ENCODE assay signal across 4 cellular contexts in the genomic region with DNA sequence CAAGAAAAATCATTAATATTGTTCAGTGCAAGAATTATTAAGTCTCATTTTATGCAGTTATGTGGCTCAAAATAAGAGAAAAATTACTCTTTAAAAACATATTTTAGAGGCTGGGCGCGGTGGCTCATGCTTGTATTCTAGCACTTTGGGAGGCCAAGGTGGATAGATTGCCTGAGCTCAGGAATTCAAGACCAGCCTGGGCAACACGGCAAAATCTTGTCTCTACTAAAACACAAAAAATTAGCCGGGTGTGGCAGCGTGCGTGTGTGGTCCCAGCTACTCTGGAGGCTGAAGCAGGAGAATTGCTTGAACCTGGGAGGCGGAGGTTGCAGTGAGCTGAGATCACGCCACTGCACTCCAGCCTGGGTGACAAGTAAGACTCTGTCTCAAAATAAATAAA.
DNase-seq lines count a peak whose midpoint lies in the region; ATAC-seq and TF ChIP-seq lines count a peak whose summit lies in the region.
"Not testable (repeated sequence)": the region's sequence is repeated elsewhere in the genome, so short reads cannot be mapped to it uniquely, and the experiment has no call there.

No MANE protein-coding gene starts in this region.

- CTCF ChIA-PET in HCT116 (lab: Charles Lee), result interaction anchor here (3.7 kb wide), 1 partner anchor 216 kb away, joined by 19 read pairs; no protein-coding TSS in a partner anchor

- TF ChIP-seq EP300 in esophagus muscularis mucosa (IDR thresholded peaks at IDR 0.05), result not testable (repeated sequence)

- not testable (repeated sequence) for ATAC-seq in HCT116, Right ventricle myocardium inferior

- not testable (repeated sequence) for DNase-seq in HCT116 (ENCODE audit: low read depth, low spot score); hepatocyte (ENCODE audit: low spot score)
- peak; percentile 64 for DNase-seq in esophagus muscularis mucosa (ENCODE audit: extremely low spot score)
- DNase-seq in Right ventricle myocardium inferior (ENCODE audit: missing footprints), result peak; percentile 65

- not testable (repeated sequence) for TF ChIP-seq RAD21 in HCT116 (IDR thresholded peaks at IDR 0.05; ENCODE audit: low read depth)

- H3K9me3 ChIP-seq in HCT116 (ENCODE audit: control insufficient read depth in 1 of 2, insufficient read depth in 1 of 2, low read depth in 1 of 2, low read length in 2 of 2); hepatocyte (ENCODE audit: low read depth): not testable (repeated sequence)
- peaks cover 0 to 12% (median 9%) of the 10 kb centered on the region in 4 donors for H3K9me3 ChIP-seq in esophagus muscularis mucosa

- not testable (repeated sequence) for TF ChIP-seq CTCF in HCT116 (IDR thresholded peaks at IDR 0.05 in 2 of 3, conservative IDR thresholded peaks at IDR 0.05 in 1 of 3; ENCODE audit: borderline replicate concordance in 1 of 3, insufficient read depth in 1 of 3, low read depth in 2 of 3, low read length in 2 of 3); esophagus muscularis mucosa (IDR thresholded peaks at IDR 0.05); hepatocyte (IDR thresholded peaks at IDR 0.05; ENCODE audit: poor library complexity)

- intact Hi-C loops in HCT116 (cut with micrococcal nuclease) (loop anchor here (5.0 kb wide), 1 partner anchor 173 kb away; no protein-coding TSS in a partner anchor), esophagus muscularis mucosa (cut with DNase I) (loop anchor here (10.0 kb wide), 1 partner anchor 80 kb away; no protein-coding TSS in a partner anchor), Right ventricle myocardium inferior (cut with DNase I) (loop anchor here (5.0 kb wide), 2 partner anchors 88 to 198 kb away; partner anchors contain the start of gene STK39)

- BruUV-seq in HCT116 (replicated peaks; lab: Mats Ljungman, UMichigan), result not testable (repeated sequence)

- not testable (repeated sequence) for H3K36me3 ChIP-seq in HCT116 (ENCODE audit: control insufficient read depth in 1 of 2, insufficient read depth in 2 of 2, low read length in 2 of 2); esophagus muscularis mucosa; hepatocyte (replicated peaks; ENCODE audit: insufficient read depth, low read depth)

- not testable (repeated sequence) for H3K4me3 ChIP-seq in HCT116 (replicated peaks in 1 of 2; ENCODE audit: low read depth in 1 of 2, low read length in 2 of 2); esophagus muscularis mucosa; hepatocyte

- TF ChIP-seq POLR2A in HCT116 (IDR thresholded peaks at IDR 0.05; ENCODE audit: borderline replicate concordance, extremely low read depth, insufficient read depth, insufficient read length); esophagus muscularis mucosa (IDR thresholded peaks at IDR 0.05; ENCODE audit: low read depth): not testable (repeated sequence)

- H3K4me1 ChIP-seq in HCT116 (ENCODE audit: control insufficient read depth in 1 of 2, insufficient read depth in 2 of 2, low read length in 2 of 2), result peaks cover 0 to 17% of the 10 kb centered on the region in 2 experiments; a peak in 2 of 4 replicates
- H3K4me1 ChIP-seq in esophagus muscularis mucosa; hepatocyte (ENCODE audit: insufficient read depth): not testable (repeated sequence)

- 96% methylated on average over 8 of the region's 8 CpGs for WGBS in esophagus muscularis mucosa
- 94% methylated on average over 8 of the region's 8 CpGs for WGBS in hepatocyte (ENCODE audit: low lambda C conversion rate, missing lambda C conversion rate)

- not testable (repeated sequence) for H3K79me2 ChIP-seq in HCT116 (ENCODE audit: insufficient read depth, low read length); hepatocyte

- POLR2A ChIA-PET in HCT116 (lab: Charles Lee), result not testable (repeated sequence)

- H3K4me2 ChIP-seq in HCT116 (ENCODE audit: low read length); hepatocyte: not testable (repeated sequence)

- not testable (repeated sequence) for H3K27me3 ChIP-seq in HCT116 (ENCODE audit: insufficient read depth, low read length); esophagus muscularis mucosa; hepatocyte

- not testable (repeated sequence) for H3K9ac ChIP-seq in HCT116 (ENCODE audit: low read length)

- H4K20me1 ChIP-seq in HCT116 (ENCODE audit: insufficient read depth); hepatocyte (ENCODE audit: insufficient read depth, poor library complexity, severe bottlenecking): not testable (repeated sequence)

- RAD21 ChIA-PET in HCT116 (lab: Charles Lee; ENCODE audit: low non-redundant PET in 1 of 2, low total read pairs in 2 of 2, uncharacterized antibody in 2 of 2, unreplicated experiment in 2 of 2), result not testable (repeated sequence)

- not testable (repeated sequence) for H3K27ac ChIP-seq in HCT116 (ENCODE audit: low read depth, low read length); esophagus muscularis mucosa (replicated peaks in 1 of 4); hepatocyte

- H2AFZ ChIP-seq in HCT116 (ENCODE audit: low read depth, low read length, poor library complexity, severe bottlenecking) (peak overlapping the region; percentile 75), hepatocyte (peak overlapping the region; percentile 37)

- not testable (repeated sequence) for H3K9me2 ChIP-seq in HCT116 (ENCODE audit: insufficient read depth); hepatocyte (replicated peaks; ENCODE audit: insufficient read depth)
